8 cellular contexts compared by ENCODE assay signal in the genomic region with DNA sequence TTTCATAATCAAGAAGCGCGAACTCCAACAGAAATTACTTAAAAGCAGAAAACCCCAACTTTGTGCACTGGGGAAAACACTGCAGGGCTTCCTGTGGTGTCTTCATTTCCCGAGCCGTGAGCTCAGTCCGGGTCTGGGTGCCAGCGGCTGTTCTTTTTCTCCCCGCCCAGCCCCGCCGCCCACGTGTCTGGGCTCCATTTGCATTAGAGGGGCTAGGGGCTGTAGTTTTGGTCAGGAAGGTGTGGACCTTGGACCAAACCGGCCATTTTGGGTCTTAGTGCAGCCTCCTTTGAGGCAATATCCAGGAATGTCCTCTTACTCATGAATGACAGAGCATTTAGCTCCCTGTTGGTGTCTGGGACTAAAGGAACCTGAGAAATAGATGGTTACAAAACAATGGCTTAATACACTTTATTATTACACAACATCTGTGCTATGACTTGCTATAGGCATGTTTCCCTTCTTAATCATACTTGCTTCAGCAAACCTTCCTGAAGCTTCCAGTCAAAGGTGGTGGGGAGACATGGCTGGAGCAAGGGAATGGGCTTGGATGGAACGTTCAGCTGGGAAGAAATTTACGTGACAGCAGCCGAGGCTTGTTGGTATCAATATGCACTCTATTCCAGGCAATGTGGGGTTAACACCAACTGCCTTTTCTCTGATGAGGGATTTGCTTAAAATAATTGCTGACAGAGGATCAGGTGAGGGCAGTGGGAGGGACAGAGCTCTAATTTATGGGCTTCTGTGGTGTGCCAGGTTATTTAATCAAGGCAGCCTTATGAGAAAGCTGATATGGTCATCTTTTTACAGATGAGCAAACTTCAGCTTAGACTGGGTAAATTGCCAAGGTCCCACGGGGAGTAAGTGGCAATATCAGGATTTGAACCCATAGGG. TPM values are rescaled to one million over a fixed set of nuclear protein-coding genes. Genes with fewer than 3 reads are reported as not detected.
DNase-seq lines count a peak whose midpoint lies in the region; ATAC-seq and TF ChIP-seq lines count a peak whose summit lies in the region.

No MANE protein-coding gene starts in this region.

- H3K27me3 ChIP-seq in naive thymus-derived CD4-positive, alpha-beta T cell (ENCODE audit: control insufficient read depth in 2 of 2, insufficient read depth in 2 of 2, low read length in 2 of 2): no peaks in the 10 kb centered on the region
- H3K27me3 ChIP-seq in upper lobe of left lung: no peaks in the 10 kb centered on the region

- H3K36me3 ChIP-seq in naive thymus-derived CD4-positive, alpha-beta T cell (ENCODE audit: control insufficient read depth in 2 of 3, insufficient read depth in 3 of 3, low read length in 3 of 3): peaks cover 0 to 4% (median 0%) of the 10 kb centered on the region in 3 experiments
- peaks cover 0 to 5% (median 0%) of the 10 kb centered on the region in 4 donors for H3K36me3 ChIP-seq in upper lobe of left lung

- peak in 1 of 4 donors; percentile 40 for TF ChIP-seq EP300 in upper lobe of left lung (IDR thresholded peaks at IDR 0.05)

- no peaks in the 10 kb centered on the region for H3K9me3 ChIP-seq in naive thymus-derived CD4-positive, alpha-beta T cell (ENCODE audit: control insufficient read depth in 2 of 3, low read length in 3 of 3)
- no peaks in the 10 kb centered on the region for H3K9me3 ChIP-seq in upper lobe of left lung

- intact Hi-C loops in naive thymus-derived CD4-positive, alpha-beta T cell (cut with micrococcal nuclease): loop anchor here (1.0 to 10.0 kb wide), 11 partner anchors 18 to 1702 kb away; a partner anchor contains a TSS

- H3K4me1 Mint-ChIP-seq in activated T-cell treated with anti-CD3 and anti-CD28 coated beads, Interleukin-2, amount 50 U/mL, for 24 hours (ENCODE audit: low read depth): peaks cover 60% of the 10 kb centered on the region
- H3K4me1 Mint-ChIP-seq in naive thymus-derived CD4-positive, alpha-beta T cell: peaks cover 47 to 80% (median 75%) of the 10 kb centered on the region in 7 donors

- DNase-seq in AML-193 (lab: John Stamatoyannopoulos, UW) (peak; percentile 97), NCI-H526 (lab: John Stamatoyannopoulos, UW) (peak; percentile 86 to 88), fibroblast of gingiva (ENCODE audit: low read depth) (peak; percentile 90), upper lobe of left lung (peak; percentile 51 to 88)
- DNase-seq in activated T-cell treated with anti-CD3 and anti-CD28 coated beads, Interleukin-2, amount 50 U/mL, for 24 hours: peak; percentile 60
- DNase-seq in naive thymus-derived CD4-positive, alpha-beta T cell: peak in 8 of 9 donors; percentile 37 to 52 (median 46)

- TF ChIP-seq POLR2A in upper lobe of left lung (IDR thresholded peaks at IDR 0.05): peak in 1 of 4 donors; percentile 40

- 12 to 13% methylated on average over 14 to 15 of the region's 15 CpGs for WGBS in upper lobe of left lung, 2 donors

- POLR2A ChIA-PET in naive thymus-derived CD4-positive, alpha-beta T cell (lab: Charles Lee): interaction anchor here (0.8 to 2.9 kb wide), 5 partner anchors 17 to 172 kb away, joined by 3 to 22 read pairs (median 5); a partner anchor contains a TSS

- CTCF ChIA-PET in naive thymus-derived CD4-positive, alpha-beta T cell (lab: Charles Lee): interaction anchor here (0.5 to 2.6 kb wide), 5 partner anchors 14 to 1693 kb away, joined by 3 to 13 read pairs (median 3); no protein-coding TSS in a partner anchor

- H3K4me1 ChIP-seq in naive thymus-derived CD4-positive, alpha-beta T cell (ENCODE audit: control insufficient read depth in 2 of 2, insufficient read depth in 2 of 2, low read length in 2 of 2): peaks cover 43 to 55% of the 10 kb centered on the region in 2 donors
- H3K4me1 ChIP-seq in upper lobe of left lung: peaks cover 65 to 80% (median 69%) of the 10 kb centered on the region in 4 donors

- no peaks in the 10 kb centered on the region for H3K9me3 Mint-ChIP-seq in activated T-cell treated with anti-CD3 and anti-CD28 coated beads, Interleukin-2, amount 50 U/mL, for 24 hours
- H3K9me3 Mint-ChIP-seq in naive thymus-derived CD4-positive, alpha-beta T cell: peaks cover 0 to 1% (median 0%) of the 10 kb centered on the region in 11 donors

- peak overlapping the region; percentile 92 for H3K4me3 ChIP-seq in naive thymus-derived CD4-positive, alpha-beta T cell (ENCODE audit: low read length)
- peak overlapping the region; percentile 88 to 96 (median 92) for H3K4me3 ChIP-seq in upper lobe of left lung

- TF ChIP-seq CTCF in upper lobe of left lung (IDR thresholded peaks at IDR 0.05): no peak

- peak overlapping the region; percentile 96 for H3K4me3 Mint-ChIP-seq in activated T-cell treated with anti-CD3 and anti-CD28 coated beads, Interleukin-2, amount 50 U/mL, for 24 hours
- peak overlapping the region; percentile 84 to 96 (median 92) for H3K4me3 Mint-ChIP-seq in naive thymus-derived CD4-positive, alpha-beta T cell

- no peaks in the 10 kb centered on the region for H3K27me3 Mint-ChIP-seq in activated T-cell treated with anti-CD3 and anti-CD28 coated beads, Interleukin-2, amount 50 U/mL, for 24 hours
- no peaks in the 10 kb centered on the region for H3K27me3 Mint-ChIP-seq in naive thymus-derived CD4-positive, alpha-beta T cell

- H3K27ac Mint-ChIP-seq in activated T-cell treated with anti-CD3 and anti-CD28 coated beads, Interleukin-2, amount 50 U/mL, for 24 hours: peak overlapping the region; percentile 59
- peak overlapping the region; percentile 3 to 92 (median 79) for H3K27ac Mint-ChIP-seq in naive thymus-derived CD4-positive, alpha-beta T cell

- peaks cover 5% of the 10 kb centered on the region for H3K36me3 Mint-ChIP-seq in activated T-cell treated with anti-CD3 and anti-CD28 coated beads, Interleukin-2, amount 50 U/mL, for 24 hours (ENCODE audit: low read depth)
- H3K36me3 Mint-ChIP-seq in naive thymus-derived CD4-positive, alpha-beta T cell: peaks cover 0 to 9% (median 0%) of the 10 kb centered on the region in 5 donors

- peak; percentile 25 for ATAC-seq in GM21528 (IDR thresholded peaks at IDR 0.05; ENCODE audit: low FRiP score, unreplicated experiment)
- peak; percentile 74 for ATAC-seq in naive thymus-derived CD4-positive, alpha-beta T cell
- ATAC-seq in upper lobe of left lung (ENCODE audit: low FRiP score in 2 of 2): peak; percentile 61 to 75
- no peak for ATAC-seq in GM18520 (IDR thresholded peaks at IDR 0.05; ENCODE audit: unreplicated experiment)

- peak overlapping the region; percentile 79 for H3K27ac ChIP-seq in naive thymus-derived CD4-positive, alpha-beta T cell (ENCODE audit: low read depth, low read length)
- H3K27ac ChIP-seq in upper lobe of left lung: peak overlapping the region; percentile 94 to 99 (median 97)

RNA-seq across cellular contexts. Expression of a gene that starts 1.1 kb away (rescaled TPM):
- total RNA-seq in naive thymus-derived CD4-positive, alpha-beta T cell: 10 to 100 TPM; 28.2 to 82.5 (median 32.7) TPM
- polyA plus RNA-seq in naive thymus-derived CD4-positive, alpha-beta T cell: 100 to 1,000 TPM in 1 of 2 donors, 10 to 100 TPM in 1; 96.9 to 108 TPM
- 10 to 100 TPM; 52.2 to 80.1 (median 68.7) TPM for total RNA-seq in upper lobe of left lung

RNA-seq across cellular contexts. Expression of a gene that starts 25.0 kb away (rescaled TPM):
- total RNA-seq in naive thymus-derived CD4-positive, alpha-beta T cell: under 1 TPM in 1 of 5 experiments, not detected in 4; 0.13 TPM
- polyA plus RNA-seq in naive thymus-derived CD4-positive, alpha-beta T cell: under 1 TPM in 1 of 2 donors, not detected in 1; 0.45 TPM
- total RNA-seq in upper lobe of left lung: 10 to 100 TPM in 2 of 6 donors, 1 to 10 TPM in 4; 1.0 to 14.3 (median 8.8) TPM

RNA-seq across cellular contexts. Expression of a gene that starts 45.5 kb away (rescaled TPM):
- total RNA-seq in naive thymus-derived CD4-positive, alpha-beta T cell: 1 to 10 TPM in 1 of 5 experiments, under 1 TPM in 4; 0.07 to 1.6 (median 0.21) TPM
- polyA plus RNA-seq in naive thymus-derived CD4-positive, alpha-beta T cell: under 1 TPM; 0.03 to 0.09 TPM
- under 1 TPM in 2 of 6 donors, not detected in 4; 0.11 to 0.17 TPM for total RNA-seq in upper lobe of left lung

RNA-seq across cellular contexts. Expression of a gene that starts 56.0 kb away (rescaled TPM):
- 10 to 100 TPM; 17.1 to 53.3 (median 27.2) TPM for total RNA-seq in naive thymus-derived CD4-positive, alpha-beta T cell
- polyA plus RNA-seq in naive thymus-derived CD4-positive, alpha-beta T cell: 10 to 100 TPM; 38.0 to 53.0 TPM
- total RNA-seq in upper lobe of left lung: 10 to 100 TPM; 20.3 to 38.8 (median 28.0) TPM

Comparison
In these comparisons a context has a peak if more than half of its experiments do, and no peak if none do; other contexts are left out.
1. DNase-seq: peak in every context shown above with its lines; median percentile 97 in AML-193; 90 in fibroblast of gingiva; 87 in NCI-H526; 70 in upper lobe of left lung; 60 in activated T-cell treated with anti-CD3 and anti-CD28 coated beads, Interleukin-2, amount 50 U/mL, for 24 hours; 46 in naive thymus-derived CD4-positive, alpha-beta T cell.